Comparison of ENCODE assay signal across 17 cellular contexts in the genomic region with DNA sequence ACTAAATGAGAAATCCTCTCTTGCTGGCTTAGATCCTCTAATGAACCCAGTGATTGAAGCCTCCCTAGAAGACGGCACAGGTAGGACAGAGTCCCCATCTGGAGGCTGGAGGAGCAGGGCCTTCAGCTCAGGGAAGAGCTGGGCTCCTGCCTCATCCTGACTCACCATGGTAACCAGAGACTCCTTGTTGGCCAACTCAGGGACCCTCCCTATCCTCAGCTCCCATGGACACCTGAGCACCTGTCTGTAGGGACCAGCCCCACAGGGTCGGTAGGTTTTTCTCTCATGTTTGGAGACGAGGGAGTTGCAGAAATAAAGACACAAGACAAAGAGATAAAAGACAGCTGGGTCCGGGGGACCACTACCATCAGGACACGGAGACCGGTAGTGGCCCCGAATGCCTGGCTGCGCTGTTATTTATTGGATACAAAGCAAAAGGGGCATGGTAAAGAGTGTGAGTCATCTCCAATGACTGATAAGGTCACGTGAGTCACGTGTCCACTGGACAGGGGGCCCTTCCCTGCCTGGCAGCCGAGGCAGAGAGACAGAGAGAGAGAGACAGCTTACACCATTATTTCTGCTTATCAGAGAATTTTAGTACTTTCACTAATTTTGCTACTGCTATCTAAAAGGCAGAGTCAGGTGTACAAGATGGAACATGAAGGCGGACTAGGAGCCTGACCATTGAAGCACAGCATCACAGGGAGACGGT. TPM values are rescaled to one million over a fixed set of nuclear protein-coding genes. Genes with fewer than 3 reads are reported as not detected.
A peak's percentile ranks its signal among the peaks of the same experiment; 100 is the strongest.
DNase-seq lines count a peak whose midpoint lies in the region; ATAC-seq and TF ChIP-seq lines count a peak whose summit lies in the region.
"Had no signal": no experiment of that assay in that cellular context is flagged by ENCODE, and none has a peak within 500 bp of the region (broad histone marks: within the 10 kb centered on the region; RNA-seq: fewer than 3 reads in every experiment).

No MANE protein-coding gene starts in this region.

- H3K36me3 Mint-ChIP-seq in activated CD4-positive, alpha-beta T cell treated with anti-CD3 and anti-CD28 coated beads, Interleukin-2, amount 10 ng/mL, durations not matched to agents 24 days and 14 days (ENCODE audit: low read depth): no peaks in the 10 kb centered on the region
- no peaks in the 10 kb centered on the region for H3K36me3 Mint-ChIP-seq in Caco-2 (ENCODE audit: insufficient read depth, unreplicated experiment)

- peak overlapping the region; percentile 6 for H3K9ac ChIP-seq in mesenchymal stem cell (ENCODE audit: low read length)

- no peak overlapping the region for H2BK12ac ChIP-seq in mesenchymal stem cell (ENCODE audit: low read length in 2 of 2)

- H3K4ac ChIP-seq in mesenchymal stem cell (ENCODE audit: low read depth in 1 of 2, low read length in 2 of 2): no peak overlapping the region

- no peak overlapping the region for H3K18ac ChIP-seq in mesenchymal stem cell (ENCODE audit: low read depth in 1 of 2, low read length in 2 of 2)

- H3K4me1 Mint-ChIP-seq in activated CD4-positive, alpha-beta T cell treated with anti-CD3 and anti-CD28 coated beads, Interleukin-2, amount 10 ng/mL, durations not matched to agents 24 days and 14 days: peaks cover 26% of the 10 kb centered on the region
- H3K4me1 Mint-ChIP-seq in Caco-2 (ENCODE audit: low read depth, unreplicated experiment): peaks cover 5% of the 10 kb centered on the region

- H3K23ac ChIP-seq in mesenchymal stem cell (ENCODE audit: low read length in 2 of 2): no peak overlapping the region

- CTCF ChIA-PET in Caco-2 (lab: Charles Lee): interaction anchor here (1.4 kb wide), 1 partner anchor 148 kb away, joined by 4 read pairs; no protein-coding TSS in a partner anchor

- H3K4me3 ChIP-seq in Caco-2 (ENCODE audit: low read depth, low read length): no peak overlapping the region
- no peak overlapping the region for H3K4me3 ChIP-seq in mesenchymal stem cell (ENCODE audit: insufficient read depth in 1 of 2, low read depth in 1 of 2, low read length in 2 of 2)
- H3K4me3 ChIP-seq in transverse colon: no peak overlapping the region
- H3K4me3 ChIP-seq: ascending aorta had no signal

- in situ Hi-C loops in transverse colon (cut with MboI; ENCODE audit: low pct_ligation_motif_present in 1 of 4, low pct_unique_long_range_greater_than_20kb in 1 of 4, low sequenced_read_pairs in 3 of 4): no loop called here

- no peak for TF ChIP-seq EP300 in transverse colon (IDR thresholded peaks at IDR 0.05; ENCODE audit: low read depth)

- WGBS in mesenchymal stem cell: 74% methylated on average over 12 of the region's 13 CpGs
- WGBS in transverse colon (ENCODE audit: low coverage in 1 of 2), 2 donors: 74% methylated on average over 13 of the region's 13 CpGs; no CpG with 5 or more reads in 1 of the 2 donors

- no peak overlapping the region for H2AFZ ChIP-seq in mesenchymal stem cell (ENCODE audit: low read depth, low read length)

- peak overlapping the region; percentile 9 for H3K4me3 Mint-ChIP-seq in activated CD4-positive, alpha-beta T cell treated with anti-CD3 and anti-CD28 coated beads, Interleukin-2, amount 10 ng/mL, durations not matched to agents 24 days and 14 days
- peak overlapping the region; percentile 64 for H3K4me3 Mint-ChIP-seq in Caco-2 (ENCODE audit: unreplicated experiment)

- peak overlapping the region; percentile 35 for H4K91ac ChIP-seq in mesenchymal stem cell (ENCODE audit: low read length)

- no peak overlapping the region for H3K27ac Mint-ChIP-seq in activated CD4-positive, alpha-beta T cell treated with anti-CD3 and anti-CD28 coated beads, Interleukin-2, amount 10 ng/mL, durations not matched to agents 24 days and 14 days
- no peak overlapping the region for H3K27ac Mint-ChIP-seq in Caco-2 (ENCODE audit: unreplicated experiment)

- H3K14ac ChIP-seq in mesenchymal stem cell (ENCODE audit: low read length in 2 of 2): no peak overlapping the region

- H3K4me1 ChIP-seq in Caco-2 (no peaks in the 10 kb centered on the region; the same call in 1 of the 2 replicates), mesenchymal stem cell (ENCODE audit: control insufficient read depth, insufficient read depth, low read depth, low read length) (no peaks in the 10 kb centered on the region), transverse colon (peaks cover 0 to 4% (median 0%) of the 10 kb centered on the region in 4 donors)
- H3K4me1 ChIP-seq: ascending aorta had no signal

- H2BK15ac ChIP-seq in mesenchymal stem cell (ENCODE audit: low read depth, poor library complexity, severe bottlenecking): no peak overlapping the region

- no peak overlapping the region for H3K4me2 ChIP-seq in mesenchymal stem cell (ENCODE audit: low read length, poor library complexity, severe bottlenecking)

- POLR2A ChIA-PET in Caco-2 (lab: Charles Lee): no interaction called here

- no peaks in the 10 kb centered on the region for H3K9me3 ChIP-seq in Caco-2
- no peaks in the 10 kb centered on the region for H3K9me3 ChIP-seq in mesenchymal stem cell (ENCODE audit: control insufficient read depth, low read length)
- H3K9me3 ChIP-seq in transverse colon: no peaks in the 10 kb centered on the region
- H3K9me3 ChIP-seq: ascending aorta, neutrophil had no signal

- DNase-seq in activated CD4-positive, alpha-beta T cell treated with anti-CD3 and anti-CD28 coated beads, Interleukin-2, amount 10 ng/mL, durations not matched to agents 24 days and 14 days: no peak
- no peak for DNase-seq in activated CD4-positive, alpha-beta T cell treated with anti-CD3 and anti-CD28 coated beads for 1 hour
- DNase-seq in Caco-2 (no peak), amniotic epithelial cell (ENCODE audit: low read depth) (peak; percentile 1), mesenchymal stem cell (no peak), transverse colon (no peak), NCI-H2227 (lab: John Stamatoyannopoulos, UW; ENCODE audit: unreplicated experiment) (no peak)
- DNase-seq: SIG-M5 had no signal

- H2AK5ac ChIP-seq in mesenchymal stem cell (ENCODE audit: low read length, severe bottlenecking): no peak overlapping the region

- no peak for TF ChIP-seq POLR2A in transverse colon (IDR thresholded peaks at IDR 0.05)

- H2BK5ac ChIP-seq in mesenchymal stem cell (ENCODE audit: low read depth, low read length, poor library complexity, severe bottlenecking): no peak overlapping the region

- H3K79me1 ChIP-seq in mesenchymal stem cell (replicated peaks; ENCODE audit: low read length, poor library complexity, severe bottlenecking): no peaks in the 10 kb centered on the region

- TF ChIP-seq CTCF in Caco-2 (IDR thresholded peaks at IDR 0.05; ENCODE audit: insufficient read depth in 1 of 2, low read depth in 1 of 2, low read length in 1 of 2, severe bottlenecking in 1 of 2, unreplicated experiment in 1 of 2): no peak
- TF ChIP-seq CTCF in transverse colon (IDR thresholded peaks at IDR 0.05): no peak

- no peak overlapping the region for H2BK120ac ChIP-seq in mesenchymal stem cell (ENCODE audit: low read depth, low read length)

- H3K27me3 ChIP-seq in Caco-2 (replicated peaks; ENCODE audit: control insufficient read depth, insufficient read depth, low read length) (no peaks in the 10 kb centered on the region; the same call in 1 of the 2 replicates), mesenchymal stem cell (ENCODE audit: control insufficient read depth in 1 of 2, insufficient read depth in 1 of 2, low read length in 2 of 2) (peaks cover 0 to 52% of the 10 kb centered on the region in 2 experiments), transverse colon (no peaks in the 10 kb centered on the region)
- H3K27me3 ChIP-seq: ascending aorta had no signal

- H3K27ac ChIP-seq in mesenchymal stem cell (ENCODE audit: low read length, poor library complexity, severe bottlenecking) (no peak overlapping the region), transverse colon (no peak overlapping the region)
- H3K27ac ChIP-seq: ascending aorta, C4-2B, neutrophil had no signal

- H3K27me3 Mint-ChIP-seq in activated CD4-positive, alpha-beta T cell treated with anti-CD3 and anti-CD28 coated beads, Interleukin-2, amount 10 ng/mL, durations not matched to agents 24 days and 14 days: peaks cover 15% of the 10 kb centered on the region
- H3K27me3 Mint-ChIP-seq in Caco-2 (ENCODE audit: insufficient read depth, unreplicated experiment): peaks cover 14% of the 10 kb centered on the region

- H3K9me3 Mint-ChIP-seq in activated CD4-positive, alpha-beta T cell treated with anti-CD3 and anti-CD28 coated beads, Interleukin-2, amount 10 ng/mL, durations not matched to agents 24 days and 14 days: no peaks in the 10 kb centered on the region
- no peaks in the 10 kb centered on the region for H3K9me3 Mint-ChIP-seq in Caco-2 (ENCODE audit: unreplicated experiment)

- intact Hi-C loops in activated CD4-positive, alpha-beta T cell treated with anti-CD3 and anti-CD28 coated beads, Interleukin-2, amount 10 ng/mL, durations not matched to agents 24 days and 14 days (cut with micrococcal nuclease): loop anchor here (1.0 kb wide), 1 partner anchor 10 kb away; no protein-coding TSS in a partner anchor
- intact Hi-C loops in Caco-2 (cut with micrococcal nuclease; ENCODE audit: unreplicated experiment): loop anchor here (1.0 to 2.0 kb wide), 2 partner anchors 60 to 148 kb away; partner anchors contain the start of gene CTU1
- intact Hi-C loops in transverse colon (cut with DNase I; ENCODE audit: low total_unique reads): no loop called here

- no peaks in the 10 kb centered on the region for H3K36me3 ChIP-seq in Caco-2 (ENCODE audit: control insufficient read depth, insufficient read depth, low read length)
- H3K36me3 ChIP-seq in mesenchymal stem cell (ENCODE audit: control insufficient read depth in 1 of 2, insufficient read depth in 2 of 2, low read depth in 1 of 2, low read length in 2 of 2): no peaks in the 10 kb centered on the region
- H3K36me3 ChIP-seq in transverse colon: no peaks in the 10 kb centered on the region
- H3K36me3 ChIP-seq: ascending aorta, neutrophil had no signal

- H4K8ac ChIP-seq in mesenchymal stem cell (ENCODE audit: low read length): no peak overlapping the region

- no TSS peak for BruUV-seq in Caco-2 (replicated peaks; lab: Mats Ljungman, UMichigan)

- no peak for ATAC-seq in GM21529 (IDR thresholded peaks at IDR 0.05; ENCODE audit: unreplicated experiment)

RNA-seq across cellular contexts. Expression of gene SIGLEC7, which starts 26.6 kb away (rescaled TPM):
- total RNA-seq in activated CD4-positive, alpha-beta T cell treated with anti-CD3 and anti-CD28 coated beads, Interleukin-2, amount 10 ng/mL, durations not matched to agents 24 days and 14 days: not detected in 2 replicates
- total RNA-seq in Caco-2 (2022) (not detected in 2 replicates), transverse colon (1 to 10 TPM in 1 of 4 donors, under 1 TPM in 1, not detected in 2; 0.82 to 2.1 TPM)
- 0.18 TPM for polyA plus RNA-seq in mesenchymal stem cell (2013, experiment 1 of 2)
- polyA plus RNA-seq in mesenchymal stem cell (2013, experiment 2 of 2): 0.14 TPM
- total RNA-seq: chondrocyte; fibroblast of lung; HT-29; lower leg skin; T-helper 2 cell treated with Interferon-gamma antibody and Interleukin-4, amounts not matched to agents 100 ng/mL and 5 ng/mL, for 36 hours had no signal
- polyA plus RNA-seq: fibroblast of lung had no signal

RNA-seq across cellular contexts. Expression of gene SIGLEC9, which starts 44.0 kb away (rescaled TPM):
- total RNA-seq in activated CD4-positive, alpha-beta T cell treated with anti-CD3 and anti-CD28 coated beads, Interleukin-2, amount 10 ng/mL, durations not matched to agents 24 days and 14 days: 0.33 and 0.52 TPM in 2 replicates
- total RNA-seq in Caco-2 (2022) (not detected in 2 replicates), transverse colon (1 to 10 TPM in 2 of 4 donors, not detected in 2; 2.0 to 2.2 TPM)
- polyA plus RNA-seq in mesenchymal stem cell (2013, experiment 1 of 2): 0.21 TPM
- 0.25 TPM for polyA plus RNA-seq in mesenchymal stem cell (2013, experiment 2 of 2)
- total RNA-seq: chondrocyte, fibroblast of lung, HT-29 had no signal
- polyA plus RNA-seq: fibroblast of lung had no signal

RNA-seq across cellular contexts. Expression of gene CD33, which starts 56.2 kb away (rescaled TPM):
- 6.5 and 8.7 TPM in 2 replicates for total RNA-seq in activated CD4-positive, alpha-beta T cell treated with anti-CD3 and anti-CD28 coated beads, Interleukin-2, amount 10 ng/mL, durations not matched to agents 24 days and 14 days
- not detected in 2 replicates for total RNA-seq in Caco-2 (2022)
- not detected for polyA plus RNA-seq in mesenchymal stem cell (2013, experiment 1 of 2)
- not detected for polyA plus RNA-seq in mesenchymal stem cell (2013, experiment 2 of 2)
- total RNA-seq in transverse colon: 1 to 10 TPM in 2 of 4 donors, not detected in 2; 2.5 to 2.6 TPM
- total RNA-seq: chondrocyte, fibroblast of lung, HT-29 had no signal
- polyA plus RNA-seq: fibroblast of lung had no signal
